17 cellular contexts compared by ENCODE assay signal in the genomic region with DNA sequence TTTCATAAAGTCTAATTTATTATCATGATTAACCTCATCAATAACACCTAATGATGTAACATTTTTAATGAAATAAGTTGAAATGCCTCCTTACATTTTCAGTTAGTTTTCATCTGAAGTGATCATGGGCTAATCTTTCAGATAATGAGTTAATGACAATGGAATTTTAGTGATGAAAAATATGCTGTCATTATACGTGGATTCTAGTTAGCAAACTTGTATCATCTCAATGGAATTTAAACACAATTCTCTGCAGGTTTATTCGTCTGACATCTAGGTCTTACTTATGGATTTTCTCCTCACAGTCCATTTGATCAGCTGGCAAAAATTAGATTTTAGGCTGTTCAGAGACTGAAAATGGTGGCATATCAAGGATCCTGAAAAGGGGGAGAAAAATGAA.
DNase-seq lines count a peak whose midpoint lies in the region; ATAC-seq, FAIRE-seq and TF ChIP-seq lines count a peak whose summit lies in the region.
"Had no signal": no experiment of that assay in that cellular context is flagged by ENCODE, and none has a peak within 500 bp of the region (broad histone marks: within the 10 kb centered on the region; RNA-seq: fewer than 3 reads in every experiment).

No MANE protein-coding gene starts in this region.

- H3K27me3 ChIP-seq in ACC112 (ENCODE audit: insufficient read depth, low read length): no peaks in the 10 kb centered on the region
- H3K27me3 ChIP-seq: ovary, tibial nerve had no signal

- in situ Hi-C loops in astrocyte of the spinal cord (cut with HindIII; ENCODE audit: low sequenced_read_pairs): no loop called here

- TF ChIP-seq POLR2A in GM12892 (IDR thresholded peaks at IDR 0.05; ENCODE audit: low read depth, low read length): no peak

- peak overlapping the region; percentile 24; the same call in 1 of the 2 replicates for H3K27ac ChIP-seq in ACC112 (ENCODE audit: low read depth, low read length)
- H3K27ac ChIP-seq: ovary, skin epidermis, tibial nerve had no signal

- DNase-seq in HT1080 (ENCODE audit: low read depth): peak; percentile 42
- peak; percentile 35 for DNase-seq in astrocyte of the spinal cord (ENCODE audit: low read depth, low spot score)
- peak; percentile 80 for DNase-seq in iris pigment epithelial cell (ENCODE audit: low read depth)
- DNase-seq in GM12892 (ENCODE audit: insufficient read length): no peak
- DNase-seq: activated T-cell treated with anti-CD3 and anti-CD28 coated beads, Interleukin-2, amount 50 U/mL, for 24 hours; left cardiac atrium; NCI-H1436 treated with DMSO at 0.1 percent for 48 hours; NCI-H446 treated with DMSO at 0.1 percent for 48 hours; ovary had no signal

- ATAC-seq in esophagus mucosa: no peak
- no peak for ATAC-seq in HG02840 (IDR thresholded peaks at IDR 0.05; ENCODE audit: low FRiP score, unreplicated experiment)
- no peak for ATAC-seq in HG03571 (IDR thresholded peaks at IDR 0.05; ENCODE audit: unreplicated experiment)
- ATAC-seq: left cardiac atrium; stimulated activated memory B cell treated with anti-CD40 and anti-IgM and Interleukin-4, amounts not matched to agents 10 μg/mL and 1 μg/mL and 100 μg/mL, for 72 hours had no signal

- H3K4me3 ChIP-seq in ACC112 (ENCODE audit: low read depth, low read length) (peak overlapping the region; percentile 25; the same call in 1 of the 2 replicates), astrocyte of the spinal cord (ENCODE audit: low read depth, low read length) (no peak overlapping the region)
- H3K4me3 ChIP-seq: ovary, skin epidermis, tibial nerve had no signal

- H3K36me3 ChIP-seq in ACC112 (ENCODE audit: insufficient read depth, low read length): no peaks in the 10 kb centered on the region
- H3K36me3 ChIP-seq: ovary, tibial nerve had no signal

- TF ChIP-seq CTCF in astrocyte of the spinal cord (IDR thresholded peaks at IDR 0.05; ENCODE audit: low read depth, low read length): no peak

- peaks cover 38% of the 10 kb centered on the region for H3K4me1 ChIP-seq in ACC112 (ENCODE audit: control insufficient read depth, insufficient read depth, low read length, unreplicated experiment)
- H3K4me1 ChIP-seq: tibial nerve had no signal

- peak overlapping the region; percentile 0 for H2AFZ ChIP-seq in ACC112 (ENCODE audit: low read length, unreplicated experiment)

- H3K79me2 ChIP-seq in ACC112 (ENCODE audit: control insufficient read depth, insufficient read depth, low read length, unreplicated experiment): no peaks in the 10 kb centered on the region

- FAIRE-seq in GM12892 (lab: Jason Lieb, UNC): no peak
- FAIRE-seq: GM19239 had no signal
